ENCODE assay signal across 15 cellular contexts in the genomic region with DNA sequence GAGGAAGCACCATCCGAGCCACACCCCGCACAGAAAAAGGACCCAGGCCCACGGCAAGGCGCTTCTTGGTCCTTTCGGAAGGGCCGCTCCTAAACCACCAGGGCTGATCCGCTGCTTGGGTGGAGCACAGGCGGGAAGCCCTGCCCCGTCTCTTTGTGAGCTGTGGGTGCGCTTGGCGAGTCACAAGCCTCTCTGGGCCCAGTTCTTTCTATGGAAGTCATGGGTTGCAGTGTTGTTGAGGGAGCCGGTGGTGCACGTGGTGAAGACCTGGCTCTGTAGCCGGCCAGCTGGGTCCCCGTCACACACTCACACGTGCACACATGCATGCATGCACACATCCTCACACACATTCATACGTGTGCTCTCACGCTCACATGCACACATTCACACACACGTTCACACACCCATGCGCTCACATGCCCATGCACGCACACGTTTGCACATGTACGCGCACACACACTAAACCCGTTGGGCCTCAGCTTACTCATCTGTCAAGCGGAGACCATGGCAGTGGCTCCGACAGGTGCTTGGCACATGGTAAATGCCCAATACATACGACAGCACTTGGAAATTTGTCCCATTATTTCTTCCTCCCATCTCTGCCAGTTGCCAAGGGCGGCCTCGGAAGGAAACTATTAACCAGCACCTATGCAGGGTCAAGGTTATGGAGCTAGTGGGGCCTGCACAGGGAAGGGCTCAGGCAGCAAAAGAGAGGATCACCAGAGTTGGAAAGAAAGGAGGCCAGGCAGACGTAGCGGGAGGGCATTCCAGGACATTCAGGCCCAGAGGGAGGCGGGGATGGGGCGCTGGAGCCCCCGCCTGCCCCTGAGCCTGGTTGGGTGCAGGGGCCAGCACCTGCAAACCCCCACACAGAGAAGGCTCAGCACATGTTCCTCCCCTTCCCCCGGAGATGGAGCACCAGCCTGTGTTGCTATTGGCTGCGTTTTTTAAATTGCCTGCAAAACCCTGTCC.
"Had no signal": no experiment of that assay in that cellular context is flagged by ENCODE, and none has a peak within 500 bp of the region (broad histone marks: within the 10 kb centered on the region; RNA-seq: fewer than 3 reads in every experiment).

No MANE protein-coding gene starts in this region.

- H3K9me3 Mint-ChIP-seq: activated CD8-positive, alpha-beta T cell treated with anti-CD3 and anti-CD28 coated beads for 36 hours; activated naive CD8-positive, alpha-beta T cell treated with anti-CD3 and anti-CD28 coated beads, Interleukin-2, amount 50 U/mL, for 24 hours; naive thymus-derived CD4-positive, alpha-beta T cell had no signal

- H3K4me3 Mint-ChIP-seq: activated CD4-positive, alpha-beta T cell treated with anti-CD3 and anti-CD28 coated beads for 36 hours; activated CD8-positive, alpha-beta T cell treated with anti-CD3 and anti-CD28 coated beads for 36 hours; activated naive CD8-positive, alpha-beta T cell treated with anti-CD3 and anti-CD28 coated beads, Interleukin-2, amount 50 U/mL, for 24 hours; naive thymus-derived CD4-positive, alpha-beta T cell had no signal

- H3K9me3 ChIP-seq: ascending aorta, right atrium auricular region, thyroid gland had no signal

- H3K27me3 ChIP-seq: ascending aorta, right atrium auricular region, thyroid gland had no signal

- DNase-seq: activated CD4-positive, alpha-beta T cell treated with anti-CD3 and anti-CD28 coated beads for 36 hours; activated CD8-positive, alpha-beta memory T cell treated with anti-CD3 and anti-CD28 coated beads, Interleukin-2, amount 50 U/mL, for 4 hours; activated CD8-positive, alpha-beta T cell treated with anti-CD3 and anti-CD28 coated beads for 36 hours; activated naive CD4-positive, alpha-beta T cell treated with Interleukin-2 at 50 U/mL for 16 hours; activated naive CD8-positive, alpha-beta T cell treated with anti-CD3 and anti-CD28 coated beads, Interleukin-2, amount 50 U/mL, for 24 hours; naive thymus-derived CD4-positive, alpha-beta T cell; nucleus accumbens; thyroid gland had no signal

- H3K27ac Mint-ChIP-seq: activated CD4-positive, alpha-beta T cell treated with anti-CD3 and anti-CD28 coated beads for 36 hours; activated CD8-positive, alpha-beta T cell treated with anti-CD3 and anti-CD28 coated beads for 36 hours; activated naive CD8-positive, alpha-beta T cell treated with anti-CD3 and anti-CD28 coated beads, Interleukin-2, amount 50 U/mL, for 24 hours had no signal

- H3K4me3 ChIP-seq: ascending aorta, gastroesophageal sphincter, right atrium auricular region, skin epidermis, thyroid gland had no signal

- H3K36me3 Mint-ChIP-seq: naive thymus-derived CD4-positive, alpha-beta T cell had no signal

- H3K36me3 ChIP-seq: ascending aorta, gastroesophageal sphincter, right atrium auricular region, thyroid gland had no signal

- H3K4me1 ChIP-seq: ascending aorta, gastroesophageal sphincter, right atrium auricular region, thyroid gland had no signal

- FAIRE-seq: colon, keratinocyte, urothelium cell line had no signal

- ATAC-seq: activated CD4-positive, alpha-beta T cell treated with anti-CD3 and anti-CD28 coated beads for 36 hours; activated CD8-positive, alpha-beta T cell treated with anti-CD3 and anti-CD28 coated beads for 36 hours; activated naive CD8-positive, alpha-beta T cell treated with anti-CD3 and anti-CD28 coated beads, Interleukin-2, amount 50 U/mL, for 24 hours; gastroesophageal sphincter; naive thymus-derived CD4-positive, alpha-beta T cell had no signal

- H3K27ac ChIP-seq: ascending aorta, gastroesophageal sphincter, right atrium auricular region, skin epidermis, thyroid gland had no signal
